ENCODE assay signal across 15 cellular contexts in genomic region chr6:142055219-142055618, GRCh38.
DNase-seq lines count a peak whose midpoint lies in the region; ATAC-seq lines count a peak whose summit lies in the region.
"Had no signal": no experiment of that assay in that cellular context is flagged by ENCODE, and none has a peak within 500 bp of the region (broad histone marks: within the 10 kb centered on the region; RNA-seq: fewer than 3 reads in every experiment).

No MANE protein-coding gene starts in this region.

- peaks cover 17% of the 10 kb centered on the region for H3K9me3 Mint-ChIP-seq in activated CD4-positive, alpha-beta T cell treated with anti-CD3 and anti-CD28 coated beads for 36 hours (ENCODE audit: low read depth)

- no peak for DNase-seq in activated CD4-positive, alpha-beta T cell treated with anti-CD3 and anti-CD28 coated beads for 36 hours
- DNase-seq in activated CD4-positive, alpha-beta T cell treated with anti-CD3 and anti-CD28 coated beads for 4 hours = no peak
- DNase-seq in NCI-H2171 (lab: John Stamatoyannopoulos, UW) = no peak
- DNase-seq in NK-92 (lab: John Stamatoyannopoulos, UW; ENCODE audit: unreplicated experiment) = no peak
- no peak for DNase-seq in stimulated activated CD4-positive, alpha-beta T cell treated with anti-CD3 and anti-CD28 coated beads, Interleukin-4, amount 100 ng/mL, for 24 hours
- DNase-seq: CD4-positive, alpha-beta memory T cell; H9; NCI-H1048; NCI-H226; OCI-M1 had no signal

- H3K27me3 Mint-ChIP-seq in activated CD4-positive, alpha-beta T cell treated with anti-CD3 and anti-CD28 coated beads for 36 hours = peaks cover 14% of the 10 kb centered on the region
- H3K27me3 Mint-ChIP-seq: activated naive CD8-positive, alpha-beta T cell had no signal

- H3K4me1 Mint-ChIP-seq in activated CD4-positive, alpha-beta T cell treated with anti-CD3 and anti-CD28 coated beads for 36 hours = no peaks in the 10 kb centered on the region
- H3K4me1 Mint-ChIP-seq: CD4-positive, alpha-beta memory T cell had no signal

- H3K27ac Mint-ChIP-seq in activated CD4-positive, alpha-beta T cell treated with anti-CD3 and anti-CD28 coated beads for 36 hours = no peak overlapping the region
- H3K27ac Mint-ChIP-seq: activated naive CD8-positive, alpha-beta T cell; CD4-positive, alpha-beta memory T cell; H9; mesothelial cell of epicardium had no signal

- intact Hi-C loops in activated CD4-positive, alpha-beta T cell treated with anti-CD3 and anti-CD28 coated beads for 36 hours (cut with DNase I, micrococcal nuclease) = no loop called here

- no peak overlapping the region for H3K4me3 Mint-ChIP-seq in activated CD4-positive, alpha-beta T cell treated with anti-CD3 and anti-CD28 coated beads for 36 hours
- H3K4me3 Mint-ChIP-seq: activated naive CD8-positive, alpha-beta T cell; CD4-positive, alpha-beta memory T cell; H9; mesothelial cell of epicardium had no signal

- POLR2A ChIA-PET in activated CD4-positive, alpha-beta T cell treated with anti-CD3 and anti-CD28 coated beads for 36 hours (lab: Charles Lee) = interaction anchor here (0.7 kb wide), 1 partner anchor 246 kb away, joined by 7 read pairs; the partner anchor contains the start of gene ADGRG6

- ATAC-seq in activated CD4-positive, alpha-beta T cell treated with anti-CD3 and anti-CD28 coated beads for 36 hours = peak; percentile 79
- peak; percentile 61 for ATAC-seq in GM21717 (IDR thresholded peaks at IDR 0.05; ENCODE audit: unreplicated experiment)
- peak; percentile 77 for ATAC-seq in HG03045 (IDR thresholded peaks at IDR 0.05; ENCODE audit: unreplicated experiment)
- ATAC-seq in HG03565 (IDR thresholded peaks at IDR 0.05; ENCODE audit: unreplicated experiment) = peak; percentile 83

- CTCF ChIA-PET in activated CD4-positive, alpha-beta T cell treated with anti-CD3 and anti-CD28 coated beads for 36 hours (lab: Charles Lee) = no interaction called here

- H3K36me3 Mint-ChIP-seq in activated CD4-positive, alpha-beta T cell treated with anti-CD3 and anti-CD28 coated beads for 36 hours (ENCODE audit: low read depth) = no peaks in the 10 kb centered on the region
- H3K36me3 Mint-ChIP-seq: activated naive CD8-positive, alpha-beta T cell had no signal
